Comparison of ENCODE assay signal across 20 cellular contexts in genomic region chr15:64901914-64902313, GRCh38. TPM values are rescaled to one million over a fixed set of nuclear protein-coding genes. Genes with fewer than 3 reads are reported as not detected.
DNase-seq lines count a peak whose midpoint lies in the region; ATAC-seq and TF ChIP-seq lines count a peak whose summit lies in the region.
"Had no signal": no experiment of that assay in that cellular context is flagged by ENCODE, and none has a peak within 500 bp of the region (broad histone marks: within the 10 kb centered on the region; RNA-seq: fewer than 3 reads in every experiment).

No MANE protein-coding gene starts in this region.

- H3K36me3 ChIP-seq in left ventricle myocardium inferior, result no peaks in the 10 kb centered on the region
- H3K36me3 ChIP-seq: adrenal gland, uterus had no signal

- ATAC-seq in activated CD8-positive, alpha-beta T cell treated with anti-CD3 and anti-CD28 coated beads, Interleukin-2, amount 10 ng/mL, durations not matched to agents 7 days and 5 days, result peak; percentile 55
- no peak for ATAC-seq in activated CD8-positive, alpha-beta T cell treated with anti-CD3 and anti-CD28 coated beads for 36 hours
- peak; percentile 78 for ATAC-seq in stimulated activated memory B cell treated with anti-CD40 and anti-IgM and Interleukin-4, amounts not matched to agents 10 μg/mL and 1 μg/mL and 100 μg/mL, for 72 hours
- ATAC-seq in HG02973 (IDR thresholded peaks at IDR 0.05; ENCODE audit: unreplicated experiment), result no peak
- ATAC-seq: GM23338, right cardiac atrium had no signal

- DNase-seq in activated CD8-positive, alpha-beta T cell treated with anti-CD3 and anti-CD28 coated beads, Interleukin-2, amount 10 ng/mL, durations not matched to agents 7 days and 5 days, result peak; percentile 34
- no peak for DNase-seq in activated CD8-positive, alpha-beta T cell treated with anti-CD3 and anti-CD28 coated beads for 36 hours
- DNase-seq in NB4 (ENCODE audit: low read depth), result peak; percentile 7
- DNase-seq in activated gamma-delta T cell (lab: John Stamatoyannopoulos, UW), result no peak
- no peak for DNase-seq in left ventricle myocardium inferior
- DNase-seq: adrenal gland, C1 segment of cervical spinal cord, dermis blood vessel endothelial cell, NCI-H187 treated with DMSO at 0.1 percent for 48 hours, NCI-H774, right cardiac atrium, Right ventricle myocardium superior, uterus had no signal

- CTCF ChIA-PET in activated CD8-positive, alpha-beta T cell treated with anti-CD3 and anti-CD28 coated beads, Interleukin-2, amount 10 ng/mL, durations not matched to agents 7 days and 5 days (lab: Charles Lee), result interaction anchor here (1.6 kb wide), 2 partner anchors 9 to 12 kb away, joined by 3 read pairs; no protein-coding TSS in a partner anchor
- CTCF ChIA-PET in activated CD8-positive, alpha-beta T cell treated with anti-CD3 and anti-CD28 coated beads for 36 hours (lab: Charles Lee), result interaction anchor here (8.4 kb wide), 1 partner anchor 92 kb away, joined by 35 read pairs; no protein-coding TSS in a partner anchor

- peaks cover 54% of the 10 kb centered on the region for H3K4me1 Mint-ChIP-seq in activated CD8-positive, alpha-beta T cell treated with anti-CD3 and anti-CD28 coated beads, Interleukin-2, amount 10 ng/mL, durations not matched to agents 7 days and 5 days (ENCODE audit: low read depth)
- H3K4me1 Mint-ChIP-seq in activated CD8-positive, alpha-beta T cell treated with anti-CD3 and anti-CD28 coated beads for 36 hours (ENCODE audit: low read depth), result peaks cover 27% of the 10 kb centered on the region
- H3K4me1 Mint-ChIP-seq in dendritic cell treated with granulocyte-macrophage colony-stimulating factor and Interleukin-4, amounts not matched to agents 40 ng/mL and 50 ng/mL, for 4 days (ENCODE audit: low read depth), result peaks cover 61% of the 10 kb centered on the region
- H3K4me1 Mint-ChIP-seq in stimulated activated memory B cell treated with anti-CD40 and anti-IgM and Interleukin-4, amounts not matched to agents 10 μg/mL and 1 μg/mL and 100 μg/mL, for 72 hours, result peaks cover 47% of the 10 kb centered on the region

- H3K4me3 ChIP-seq in NB4 (ENCODE audit: low read depth, low read length) (no peak overlapping the region), left ventricle myocardium inferior (no peak overlapping the region)
- H3K4me3 ChIP-seq: adrenal gland, GM23338, uterus had no signal

- peak overlapping the region; percentile 50 for H3K27ac Mint-ChIP-seq in activated CD8-positive, alpha-beta T cell treated with anti-CD3 and anti-CD28 coated beads, Interleukin-2, amount 10 ng/mL, durations not matched to agents 7 days and 5 days
- H3K27ac Mint-ChIP-seq in activated CD8-positive, alpha-beta T cell treated with anti-CD3 and anti-CD28 coated beads for 36 hours, result no peak overlapping the region
- peak overlapping the region; percentile 78 for H3K27ac Mint-ChIP-seq in dendritic cell treated with granulocyte-macrophage colony-stimulating factor and Interleukin-4, amounts not matched to agents 40 ng/mL and 50 ng/mL, for 4 days
- no peak overlapping the region for H3K27ac Mint-ChIP-seq in stimulated activated memory B cell treated with anti-CD40 and anti-IgM and Interleukin-4, amounts not matched to agents 10 μg/mL and 1 μg/mL and 100 μg/mL, for 72 hours
- H3K27ac Mint-ChIP-seq: activated T-helper 2 cell treated with anti-CD3 and anti-CD28 coated beads, Interferon-gamma antibody, Interleukin-2, Interleukin-4, amounts not matched to agents 10 μg/mL and 5 μg/mL and 100 μg/mL, durations not matched to agents 14 hours and 24 hours and 36 hours; GM23338 had no signal

- TF ChIP-seq CTCF in activated CD8-positive, alpha-beta T cell treated with anti-CD3 and anti-CD28 coated beads for 36 hours (IDR thresholded peaks at IDR 0.05), result no peak
- no peak for TF ChIP-seq CTCF in NB4 (IDR thresholded peaks at IDR 0.05; ENCODE audit: low read depth, low read length)
- no peak for TF ChIP-seq CTCF in left ventricle myocardium inferior (IDR thresholded peaks at IDR 0.05; ENCODE audit: borderline replicate concordance)

- H3K27ac ChIP-seq in left ventricle myocardium inferior (replicated peaks), result no peak overlapping the region
- H3K27ac ChIP-seq: HL-60, uterus, VCaP had no signal

- peaks cover 6% of the 10 kb centered on the region for H3K9me3 Mint-ChIP-seq in activated CD8-positive, alpha-beta T cell treated with anti-CD3 and anti-CD28 coated beads, Interleukin-2, amount 10 ng/mL, durations not matched to agents 7 days and 5 days (ENCODE audit: insufficient read depth)
- peaks cover 6% of the 10 kb centered on the region for H3K9me3 Mint-ChIP-seq in activated CD8-positive, alpha-beta T cell treated with anti-CD3 and anti-CD28 coated beads for 36 hours
- peaks cover 9% of the 10 kb centered on the region for H3K9me3 Mint-ChIP-seq in dendritic cell treated with granulocyte-macrophage colony-stimulating factor and Interleukin-4, amounts not matched to agents 40 ng/mL and 50 ng/mL, for 4 days
- peaks cover 6% of the 10 kb centered on the region for H3K9me3 Mint-ChIP-seq in stimulated activated memory B cell treated with anti-CD40 and anti-IgM and Interleukin-4, amounts not matched to agents 10 μg/mL and 1 μg/mL and 100 μg/mL, for 72 hours

- peaks cover 18% of the 10 kb centered on the region for H3K9me3 ChIP-seq in left ventricle myocardium inferior (replicated peaks)
- H3K9me3 ChIP-seq: uterus had no signal

- no peaks in the 10 kb centered on the region for H3K27me3 ChIP-seq in left ventricle myocardium inferior (ENCODE audit: low read depth)
- H3K27me3 ChIP-seq: adrenal gland, uterus had no signal

- H3K4me1 ChIP-seq in left ventricle myocardium inferior, result peaks cover 21% of the 10 kb centered on the region

- intact Hi-C loops in activated CD8-positive, alpha-beta T cell treated with anti-CD3 and anti-CD28 coated beads for 36 hours (cut with micrococcal nuclease), result no loop called here
- intact Hi-C loops in dendritic cell treated with granulocyte-macrophage colony-stimulating factor and Interleukin-4, amounts not matched to agents 40 ng/mL and 50 ng/mL, for 4 days (cut with micrococcal nuclease), result loop anchor here (2.0 kb wide), 1 partner anchor 19 kb away; no protein-coding TSS in a partner anchor
- intact Hi-C loops in left ventricle myocardium inferior (cut with micrococcal nuclease), result no loop called here

- no peak overlapping the region for H3K4me3 Mint-ChIP-seq in activated CD8-positive, alpha-beta T cell treated with anti-CD3 and anti-CD28 coated beads, Interleukin-2, amount 10 ng/mL, durations not matched to agents 7 days and 5 days
- no peak overlapping the region for H3K4me3 Mint-ChIP-seq in activated CD8-positive, alpha-beta T cell treated with anti-CD3 and anti-CD28 coated beads for 36 hours
- no peak overlapping the region for H3K4me3 Mint-ChIP-seq in dendritic cell treated with granulocyte-macrophage colony-stimulating factor and Interleukin-4, amounts not matched to agents 40 ng/mL and 50 ng/mL, for 4 days
- no peak overlapping the region for H3K4me3 Mint-ChIP-seq in stimulated activated memory B cell treated with anti-CD40 and anti-IgM and Interleukin-4, amounts not matched to agents 10 μg/mL and 1 μg/mL and 100 μg/mL, for 72 hours
- H3K4me3 Mint-ChIP-seq: GM23338 had no signal

- H3K36me3 Mint-ChIP-seq in activated CD8-positive, alpha-beta T cell treated with anti-CD3 and anti-CD28 coated beads, Interleukin-2, amount 10 ng/mL, durations not matched to agents 7 days and 5 days (ENCODE audit: low read depth), result peaks cover 28% of the 10 kb centered on the region
- H3K36me3 Mint-ChIP-seq in activated CD8-positive, alpha-beta T cell treated with anti-CD3 and anti-CD28 coated beads for 36 hours (ENCODE audit: low read depth), result peaks cover 8% of the 10 kb centered on the region
- peaks cover 8% of the 10 kb centered on the region for H3K36me3 Mint-ChIP-seq in dendritic cell treated with granulocyte-macrophage colony-stimulating factor and Interleukin-4, amounts not matched to agents 40 ng/mL and 50 ng/mL, for 4 days (ENCODE audit: low read depth)
- H3K36me3 Mint-ChIP-seq in stimulated activated memory B cell treated with anti-CD40 and anti-IgM and Interleukin-4, amounts not matched to agents 10 μg/mL and 1 μg/mL and 100 μg/mL, for 72 hours, result peaks cover 6% of the 10 kb centered on the region

- no peak for TF ChIP-seq POLR2A in NB4 (IDR thresholded peaks at IDR 0.05; ENCODE audit: extremely low read depth, insufficient read length)

- H3K27me3 Mint-ChIP-seq in activated CD8-positive, alpha-beta T cell treated with anti-CD3 and anti-CD28 coated beads, Interleukin-2, amount 10 ng/mL, durations not matched to agents 7 days and 5 days (ENCODE audit: low read depth), result no peaks in the 10 kb centered on the region
- no peaks in the 10 kb centered on the region for H3K27me3 Mint-ChIP-seq in activated CD8-positive, alpha-beta T cell treated with anti-CD3 and anti-CD28 coated beads for 36 hours
- H3K27me3 Mint-ChIP-seq in dendritic cell treated with granulocyte-macrophage colony-stimulating factor and Interleukin-4, amounts not matched to agents 40 ng/mL and 50 ng/mL, for 4 days, result no peaks in the 10 kb centered on the region
- H3K27me3 Mint-ChIP-seq in stimulated activated memory B cell treated with anti-CD40 and anti-IgM and Interleukin-4, amounts not matched to agents 10 μg/mL and 1 μg/mL and 100 μg/mL, for 72 hours, result no peaks in the 10 kb centered on the region

- POLR2A ChIA-PET in activated CD8-positive, alpha-beta T cell treated with anti-CD3 and anti-CD28 coated beads, Interleukin-2, amount 10 ng/mL, durations not matched to agents 7 days and 5 days (lab: Charles Lee), result interaction anchor here (0.8 kb wide), 1 partner anchor 58 kb away, joined by 3 read pairs; no protein-coding TSS in a partner anchor
- POLR2A ChIA-PET in activated CD8-positive, alpha-beta T cell treated with anti-CD3 and anti-CD28 coated beads for 36 hours (lab: Charles Lee), result no interaction called here

RNA-seq across cellular contexts. Expression of gene ANKDD1A, which starts 9.8 kb away (rescaled TPM):
- 1 to 10 TPM; 9.1 to 9.5 TPM for total RNA-seq in activated CD8-positive, alpha-beta T cell treated with anti-CD3 and anti-CD28 coated beads, Interleukin-2, amount 10 ng/mL, durations not matched to agents 7 days and 5 days
- 1 to 10 TPM; 3.4 to 4.3 TPM for total RNA-seq in activated CD8-positive, alpha-beta T cell treated with anti-CD3 and anti-CD28 coated beads for 36 hours
- 1.8 TPM for total RNA-seq in left ventricle myocardium inferior

Comparison
In these comparisons a context has a peak if more than half of its experiments do, and no peak if none do; other contexts are left out.
1. ATAC-seq: peak in activated CD8-positive, alpha-beta T cell treated with anti-CD3 and anti-CD28 coated beads, Interleukin-2, amount 10 ng/mL, durations not matched to agents 7 days and 5 days (single experiment) and stimulated activated memory B cell treated with anti-CD40 and anti-IgM and Interleukin-4, amounts not matched to agents 10 μg/mL and 1 μg/mL and 100 μg/mL, for 72 hours (single experiment); none in activated CD8-positive, alpha-beta T cell treated with anti-CD3 and anti-CD28 coated beads for 36 hours (single experiment) and HG02973 (single experiment).
2. DNase-seq: peak in activated CD8-positive, alpha-beta T cell treated with anti-CD3 and anti-CD28 coated beads, Interleukin-2, amount 10 ng/mL, durations not matched to agents 7 days and 5 days (single experiment) and NB4 (single experiment); none in activated CD8-positive, alpha-beta T cell treated with anti-CD3 and anti-CD28 coated beads for 36 hours (single experiment), activated gamma-delta T cell (single experiment) and left ventricle myocardium inferior (single experiment).
3. H3K27ac Mint-ChIP-seq: peak in activated CD8-positive, alpha-beta T cell treated with anti-CD3 and anti-CD28 coated beads, Interleukin-2, amount 10 ng/mL, durations not matched to agents 7 days and 5 days (single experiment) and dendritic cell treated with granulocyte-macrophage colony-stimulating factor and Interleukin-4, amounts not matched to agents 40 ng/mL and 50 ng/mL, for 4 days (single experiment); none in activated CD8-positive, alpha-beta T cell treated with anti-CD3 and anti-CD28 coated beads for 36 hours (single experiment) and stimulated activated memory B cell treated with anti-CD40 and anti-IgM and Interleukin-4, amounts not matched to agents 10 μg/mL and 1 μg/mL and 100 μg/mL, for 72 hours (single experiment).